Comparison of ENCODE assay signal across 9 cellular contexts in genomic region chr14:63308723-63309317, GRCh38. TPM values are rescaled to one million over a fixed set of nuclear protein-coding genes. Genes with fewer than 3 reads are reported as not detected.
DNase-seq lines count a peak whose midpoint lies in the region; ATAC-seq, FAIRE-seq and TF ChIP-seq lines count a peak whose summit lies in the region.
"Had no signal": no experiment of that assay in that cellular context is flagged by ENCODE, and none has a peak within 500 bp of the region (broad histone marks: within the 10 kb centered on the region; RNA-seq: fewer than 3 reads in every experiment).

No MANE protein-coding gene starts in this region.

- no peaks in the 10 kb centered on the region for H3K27me3 ChIP-seq in breast epithelium
- H3K27me3 ChIP-seq in Loucy (ENCODE audit: insufficient read depth, low read length, poor library complexity, severe bottlenecking): no peaks in the 10 kb centered on the region
- H3K27me3 ChIP-seq in bronchial epithelial cell (ENCODE audit: control insufficient read depth, insufficient read depth, low read length): no peaks in the 10 kb centered on the region
- peaks cover 6% of the 10 kb centered on the region for H3K27me3 ChIP-seq in smooth muscle cell (ENCODE audit: low read depth)

- H3K4me3 ChIP-seq in breast epithelium (no peak overlapping the region), Loucy (ENCODE audit: low read length, poor library complexity, severe bottlenecking) (no peak overlapping the region), bronchial epithelial cell (ENCODE audit: low read depth, low read length) (no peak overlapping the region), smooth muscle cell (no peak overlapping the region)

- no peak overlapping the region for H3K27ac ChIP-seq in breast epithelium
- H3K27ac ChIP-seq in smooth muscle cell (ENCODE audit: low read depth): no peak overlapping the region

- no peaks in the 10 kb centered on the region for H3K9me2 ChIP-seq in Loucy (replicated peaks; ENCODE audit: low read depth, low read length)

- H2AFZ ChIP-seq in Loucy (ENCODE audit: low read length): no peak overlapping the region
- no peak overlapping the region for H2AFZ ChIP-seq in smooth muscle cell (ENCODE audit: low read depth)

- TF ChIP-seq CTCF in MCF 10A (IDR thresholded peaks at IDR 0.05; ENCODE audit: unreplicated experiment) (peak; percentile 41), breast epithelium (IDR thresholded peaks at IDR 0.05) (no peak), Loucy (conservative IDR thresholded peaks at IDR 0.05; ENCODE audit: low read length) (peak; percentile 79), bronchial epithelial cell (IDR thresholded peaks at IDR 0.05; ENCODE audit: insufficient read depth, low read length, severe bottlenecking) (peak; percentile 56), smooth muscle cell (IDR thresholded peaks at IDR 0.05; ENCODE audit: borderline replicate concordance, insufficient read depth, poor library complexity, severe bottlenecking) (peak; percentile 49)

- H3K27me3 Mint-ChIP-seq in MCF 10A (ENCODE audit: insufficient read depth, unreplicated experiment): peaks cover 11% of the 10 kb centered on the region
- H3K27me3 Mint-ChIP-seq in natural killer cell treated with Interleukin-12 subunit alpha and Interleukin-12 subunit beta and Interleukin-15 and Interleukin-18, amount 100 ng/mL, for 72 hours: peaks cover 9 to 25% of the 10 kb centered on the region in 2 donors

- CTCF ChIA-PET in MCF 10A (lab: Yijun Ruan, JAX): interaction anchor here (0.5 to 2.2 kb wide), 5 partner anchors 14 to 1309 kb away, joined by 3 to 11 read pairs (median 3); no protein-coding TSS in a partner anchor

- H3K9me3 ChIP-seq in breast epithelium (no peaks in the 10 kb centered on the region), Loucy (ENCODE audit: insufficient read depth, low read depth, low read length) (no peaks in the 10 kb centered on the region), smooth muscle cell (replicated peaks; ENCODE audit: low read depth) (no peaks in the 10 kb centered on the region)

- WGBS in smooth muscle cell (ENCODE audit: low lambda C conversion rate): 70% methylated on average over 7 of the region's 7 CpGs

- intact Hi-C loops in MCF 10A (cut with micrococcal nuclease): no loop called here
- intact Hi-C loops in breast epithelium (cut with DNase I; ENCODE audit: low total_unique reads): no loop called here

- no peak overlapping the region for H3K27ac Mint-ChIP-seq in MCF 10A (ENCODE audit: low read depth, unreplicated experiment)
- no peak overlapping the region for H3K27ac Mint-ChIP-seq in natural killer cell treated with Interleukin-12 subunit alpha and Interleukin-12 subunit beta and Interleukin-15 and Interleukin-18, amount 100 ng/mL, for 72 hours

- no peak for ATAC-seq in natural killer cell treated with Interleukin-12 subunit alpha and Interleukin-12 subunit beta and Interleukin-15 and Interleukin-18, amount 100 ng/mL, for 72 hours

- TF ChIP-seq POLR2A in breast epithelium (IDR thresholded peaks at IDR 0.05): no peak

- H3K4me1 Mint-ChIP-seq in MCF 10A (ENCODE audit: insufficient read depth, unreplicated experiment): peaks cover 6% of the 10 kb centered on the region
- H3K4me1 Mint-ChIP-seq in natural killer cell treated with Interleukin-12 subunit alpha and Interleukin-12 subunit beta and Interleukin-15 and Interleukin-18, amount 100 ng/mL, for 72 hours (ENCODE audit: low read depth in 2 of 2): no peaks in the 10 kb centered on the region

- H3K4me2 ChIP-seq in Loucy (ENCODE audit: low read depth, low read length, poor library complexity, severe bottlenecking): no peak overlapping the region
- H3K4me2 ChIP-seq in smooth muscle cell: no peak overlapping the region

- no peak for FAIRE-seq in bronchial epithelial cell (lab: Jason Lieb, UNC)

- H3K36me3 Mint-ChIP-seq in MCF 10A (ENCODE audit: insufficient read depth, unreplicated experiment): no peaks in the 10 kb centered on the region
- no peaks in the 10 kb centered on the region for H3K36me3 Mint-ChIP-seq in natural killer cell treated with Interleukin-12 subunit alpha and Interleukin-12 subunit beta and Interleukin-15 and Interleukin-18, amount 100 ng/mL, for 72 hours

- no peaks in the 10 kb centered on the region for H3K4me1 ChIP-seq in breast epithelium
- no peaks in the 10 kb centered on the region for H3K4me1 ChIP-seq in Loucy (ENCODE audit: insufficient read depth, low read length, poor library complexity, severe bottlenecking)
- no peaks in the 10 kb centered on the region for H3K4me1 ChIP-seq in smooth muscle cell (ENCODE audit: low read depth)

- H3K9me3 Mint-ChIP-seq in MCF 10A (ENCODE audit: unreplicated experiment): no peaks in the 10 kb centered on the region
- H3K9me3 Mint-ChIP-seq in natural killer cell treated with Interleukin-12 subunit alpha and Interleukin-12 subunit beta and Interleukin-15 and Interleukin-18, amount 100 ng/mL, for 72 hours: no peaks in the 10 kb centered on the region

- DNase-seq in MCF 10A (ENCODE audit: unreplicated experiment): peak; percentile 38
- DNase-seq in breast epithelium (ENCODE audit: low spot score in 2 of 2): no peak
- peak; percentile 31 for DNase-seq in bronchial epithelial cell (ENCODE audit: low read depth)
- DNase-seq in smooth muscle cell (lab: John Stamatoyannopoulos, UW; ENCODE audit: unreplicated experiment): no peak
- DNase-seq in stimulated activated CD4-positive, alpha-beta T cell treated with anti-CD3 and anti-CD28 coated beads, Interleukin-4, amount 100 ng/mL, for 24 hours: no peak
- DNase-seq in activated CD8-positive, alpha-beta memory T cell treated with anti-CD3 and anti-CD28 coated beads, Interleukin-2, amount 50 U/mL, for 48 hours: no peak
- no peak for DNase-seq in natural killer cell treated with Interleukin-12 subunit alpha and Interleukin-12 subunit beta and Interleukin-15 and Interleukin-18, amount 100 ng/mL, for 72 hours (ENCODE audit: low spot score)

- no peak overlapping the region for H3K9ac ChIP-seq in Loucy (ENCODE audit: low read depth, low read length, poor library complexity, severe bottlenecking)
- H3K9ac ChIP-seq in smooth muscle cell (ENCODE audit: low read depth): no peak overlapping the region

- POLR2A ChIA-PET in MCF 10A (lab: Yijun Ruan, JAX): no interaction called here

- H4K20me1 ChIP-seq in Loucy (ENCODE audit: insufficient read depth, low read length, poor library complexity, severe bottlenecking) (no peaks in the 10 kb centered on the region), smooth muscle cell (ENCODE audit: low read depth) (no peaks in the 10 kb centered on the region)

- no peaks in the 10 kb centered on the region for H3K79me2 ChIP-seq in Loucy (ENCODE audit: insufficient read depth, low read length)
- H3K79me2 ChIP-seq in smooth muscle cell (ENCODE audit: low read depth): no peaks in the 10 kb centered on the region

- H3K36me3 ChIP-seq in breast epithelium (no peaks in the 10 kb centered on the region), Loucy (ENCODE audit: insufficient read depth, low read length) (no peaks in the 10 kb centered on the region), bronchial epithelial cell (ENCODE audit: control insufficient read depth, insufficient read depth, low read length) (no peaks in the 10 kb centered on the region), smooth muscle cell (ENCODE audit: low read depth) (peaks cover 3% of the 10 kb centered on the region)

- no peak overlapping the region for H3K4me3 Mint-ChIP-seq in MCF 10A (ENCODE audit: unreplicated experiment)
- H3K4me3 Mint-ChIP-seq in natural killer cell treated with Interleukin-12 subunit alpha and Interleukin-12 subunit beta and Interleukin-15 and Interleukin-18, amount 100 ng/mL, for 72 hours: no peak overlapping the region

- no TSS peak for BruUV-seq in MCF 10A (replicated peaks; lab: Mats Ljungman, UMichigan)

- H3F3A ChIP-seq in Loucy (ENCODE audit: low read depth) (no peaks in the 10 kb centered on the region), smooth muscle cell (ENCODE audit: low read depth) (no peaks in the 10 kb centered on the region)

RNA-seq across cellular contexts. Expression of gene GPHB5, which starts 9.9 kb away (rescaled TPM):
- not detected in 2 replicates for total RNA-seq in MCF 10A (2022)
- total RNA-seq in breast epithelium: not detected
- not detected in 2 replicates for total RNA-seq in bronchial epithelial cell
- total RNA-seq in smooth muscle cell: not detected in 2 replicates
- polyA plus RNA-seq in smooth muscle cell: not detected in 2 replicates
- not detected for total RNA-seq in natural killer cell treated with Interleukin-12 subunit alpha and Interleukin-12 subunit beta and Interleukin-15 and Interleukin-18, amount 100 ng/mL, for 72 hours
- polyA plus RNA-seq: adipose tissue had no signal

Comparison
In these comparisons a context has a peak if more than half of its experiments do, and no peak if none do; other contexts are left out.
1. DNase-seq: peak in MCF 10A (single experiment) and bronchial epithelial cell (single experiment); none in breast epithelium (0 of 2), smooth muscle cell (single experiment), stimulated activated CD4-positive, alpha-beta T cell treated with anti-CD3 and anti-CD28 coated beads, Interleukin-4, amount 100 ng/mL, for 24 hours (single experiment), activated CD8-positive, alpha-beta memory T cell treated with anti-CD3 and anti-CD28 coated beads, Interleukin-2, amount 50 U/mL, for 48 hours (single experiment) and natural killer cell treated with Interleukin-12 subunit alpha and Interleukin-12 subunit beta and Interleukin-15 and Interleukin-18, amount 100 ng/mL, for 72 hours (single experiment).
2. CTCF ChIP-seq: peak in MCF 10A (single experiment), Loucy (single experiment), bronchial epithelial cell (single experiment) and smooth muscle cell (single experiment); none in breast epithelium (0 of 3).